Comparison of ENCODE assay signal across 25 cellular contexts in genomic region chr6:14100098-14100497, GRCh38. TPM values are rescaled to one million over a fixed set of nuclear protein-coding genes. Genes with fewer than 3 reads are reported as not detected.
A peak's percentile ranks its signal among the peaks of the same experiment; 100 is the strongest.
DNase-seq lines count a peak whose midpoint lies in the region; ATAC-seq and TF ChIP-seq lines count a peak whose summit lies in the region.
"Had no signal": no experiment of that assay in that cellular context is flagged by ENCODE, and none has a peak within 500 bp of the region (broad histone marks: within the 10 kb centered on the region; RNA-seq: fewer than 3 reads in every experiment).

No MANE protein-coding gene starts in this region.

- H3K9me3 ChIP-seq in thyroid gland (no peaks in the 10 kb centered on the region), BE2C (no peaks in the 10 kb centered on the region)
- H3K9me3 ChIP-seq: esophagus squamous epithelium, thoracic aorta had no signal

- TF ChIP-seq POLR2A in thyroid gland (IDR thresholded peaks at IDR 0.05) = no peak

- H3K27me3 ChIP-seq in thyroid gland (no peaks in the 10 kb centered on the region), BE2C (no peaks in the 10 kb centered on the region)

- H3K27ac ChIP-seq in thyroid gland = no peak overlapping the region
- H3K27ac ChIP-seq: C4-2B, coronary artery, esophagus squamous epithelium, thoracic aorta had no signal

- peaks cover 33% of the 10 kb centered on the region for H3K4me1 Mint-ChIP-seq in activated naive CD8-positive, alpha-beta T cell treated with anti-CD3 and anti-CD28 coated beads, Interleukin-2, amount 50 U/mL, for 24 hours
- H3K4me1 Mint-ChIP-seq in activated naive CD8-positive, alpha-beta T cell treated with anti-CD3 and anti-CD28 coated beads for 36 hours = peaks cover 16% of the 10 kb centered on the region
- H3K4me1 Mint-ChIP-seq in activated B cell treated with CpG ODN at 0.5 μM for 24 hours (peaks cover 83% of the 10 kb centered on the region), progenitor cell of endocrine pancreas (ENCODE audit: low read depth) (no peaks in the 10 kb centered on the region)
- H3K4me1 Mint-ChIP-seq: activated CD4-positive, alpha-beta T cell treated with anti-CD3 and anti-CD28 coated beads, Interleukin-2, amount 10 ng/mL, durations not matched to agents 7 days and 5 days; activated naive CD4-positive, alpha-beta T cell treated with anti-CD3 and anti-CD28 coated beads, Interleukin-2, amount 10 ng/mL, durations not matched to agents 7 days and 5 days; natural killer cell had no signal

- H3K4me3 ChIP-seq in thyroid gland (replicated peaks in 1 of 3) = no peak overlapping the region
- no peak overlapping the region for H3K4me3 ChIP-seq in BE2C (ENCODE audit: low read depth, low read length)
- H3K4me3 ChIP-seq: coronary artery, esophagus squamous epithelium, smooth muscle cell, thoracic aorta had no signal

- POLR2A ChIA-PET in activated B cell treated with CpG ODN at 0.5 μM for 24 hours (lab: Charles Lee) = interaction anchor here (1.6 to 1.9 kb wide), 2 partner anchors 10 to 18 kb away, joined by 5 to 17 read pairs; partner anchors contain the start of gene CD83

- no peak for DNase-seq in activated naive CD8-positive, alpha-beta T cell treated with anti-CD3 and anti-CD28 coated beads, Interleukin-2, amount 50 U/mL, for 24 hours
- DNase-seq in activated naive CD8-positive, alpha-beta T cell treated with anti-CD3 and anti-CD28 coated beads for 36 hours = no peak
- DNase-seq in NCI-H2196 (lab: John Stamatoyannopoulos, UW; ENCODE audit: unreplicated experiment) (peak; percentile 23), activated B cell treated with CpG ODN at 0.5 μM for 24 hours (no peak), thyroid gland (peak; percentile 10 to 20), progenitor cell of endocrine pancreas (ENCODE audit: low spot score, unreplicated experiment) (no peak), BE2C (no peak), DMS153 (lab: John Stamatoyannopoulos, UW) (no peak)
- DNase-seq: activated CD4-positive, alpha-beta T cell treated with anti-CD3 and anti-CD28 coated beads, Interleukin-2, amount 10 ng/mL, durations not matched to agents 7 days and 5 days; activated naive CD4-positive, alpha-beta T cell treated with anti-CD3 and anti-CD28 coated beads, Interleukin-2, amount 10 ng/mL, durations not matched to agents 7 days and 5 days; activated T-cell treated with anti-CD3 and anti-CD28 coated beads, Interleukin-2, amount 50 U/mL, for 72 hours; esophagus squamous epithelium; natural killer cell; NCI-H69; PC-3; retina; SHP77; T-cell had no signal

- no peaks in the 10 kb centered on the region for H3K36me3 ChIP-seq in thyroid gland
- H3K36me3 ChIP-seq in BE2C = no peaks in the 10 kb centered on the region
- H3K36me3 ChIP-seq: esophagus squamous epithelium, thoracic aorta had no signal

- intact Hi-C loops in activated B cell treated with CpG ODN at 0.5 μM for 24 hours (cut with micrococcal nuclease) = no loop called here
- intact Hi-C loops in thyroid gland (cut with DNase I) = no loop called here

- no peak for ATAC-seq in activated naive CD8-positive, alpha-beta T cell treated with anti-CD3 and anti-CD28 coated beads, Interleukin-2, amount 50 U/mL, for 24 hours
- no peak for ATAC-seq in activated B cell treated with CpG ODN at 0.5 μM for 24 hours (ENCODE audit: low read depth)
- ATAC-seq: activated T-cell treated with anti-CD3 and anti-CD28 coated beads, Interleukin-2, amount 50 U/mL, for 72 hours; HCT116; HepG2; natural killer cell; PC-3; stimulated activated effector memory CD8-positive, alpha-beta T cell treated with anti-CD3 and anti-CD28 coated beads, Interleukin-12 subunit alpha, Interleukin-12 subunit beta, amount 100 ng/mL, for 72 hours; T-cell had no signal

- peaks cover 0 to 9% of the 10 kb centered on the region in 2 donors for H3K4me1 ChIP-seq in thyroid gland
- H3K4me1 ChIP-seq in BE2C = no peaks in the 10 kb centered on the region
- H3K4me1 ChIP-seq: esophagus squamous epithelium had no signal

- no peaks in the 10 kb centered on the region for H3K36me3 Mint-ChIP-seq in activated naive CD8-positive, alpha-beta T cell treated with anti-CD3 and anti-CD28 coated beads, Interleukin-2, amount 50 U/mL, for 24 hours (ENCODE audit: low read depth)
- H3K36me3 Mint-ChIP-seq in activated naive CD8-positive, alpha-beta T cell treated with anti-CD3 and anti-CD28 coated beads for 36 hours = no peaks in the 10 kb centered on the region
- H3K36me3 Mint-ChIP-seq in activated B cell treated with CpG ODN at 0.5 μM for 24 hours (ENCODE audit: low read depth) (no peaks in the 10 kb centered on the region), progenitor cell of endocrine pancreas (ENCODE audit: insufficient read depth) (no peaks in the 10 kb centered on the region)
- H3K36me3 Mint-ChIP-seq: activated naive CD4-positive, alpha-beta T cell treated with anti-CD3 and anti-CD28 coated beads, Interleukin-2, amount 10 ng/mL, durations not matched to agents 7 days and 5 days; natural killer cell; stimulated activated effector memory CD8-positive, alpha-beta T cell treated with anti-CD3 and anti-CD28 coated beads, Interleukin-12 subunit alpha, Interleukin-12 subunit beta, amount 100 ng/mL, for 72 hours; T-cell had no signal

- TF ChIP-seq CTCF in activated B cell treated with CpG ODN at 0.5 μM for 24 hours (IDR thresholded peaks at IDR 0.05) (no peak), thyroid gland (IDR thresholded peaks at IDR 0.05) (no peak), progenitor cell of endocrine pancreas (IDR thresholded peaks at IDR 0.05; ENCODE audit: unreplicated experiment) (no peak), BE2C (IDR thresholded peaks at IDR 0.05; ENCODE audit: low read depth, low read length) (no peak)

- no peaks in the 10 kb centered on the region for H3K9me3 Mint-ChIP-seq in activated naive CD8-positive, alpha-beta T cell treated with anti-CD3 and anti-CD28 coated beads, Interleukin-2, amount 50 U/mL, for 24 hours
- no peaks in the 10 kb centered on the region for H3K9me3 Mint-ChIP-seq in activated naive CD8-positive, alpha-beta T cell treated with anti-CD3 and anti-CD28 coated beads for 36 hours
- H3K9me3 Mint-ChIP-seq in activated B cell treated with CpG ODN at 0.5 μM for 24 hours (peaks cover 2% of the 10 kb centered on the region), progenitor cell of endocrine pancreas (ENCODE audit: low read depth) (no peaks in the 10 kb centered on the region)
- H3K9me3 Mint-ChIP-seq: activated naive CD4-positive, alpha-beta T cell treated with anti-CD3 and anti-CD28 coated beads, Interleukin-2, amount 10 ng/mL, durations not matched to agents 7 days and 5 days; activated T-cell treated with anti-CD3 and anti-CD28 coated beads, Interleukin-2, amount 50 U/mL, for 72 hours; natural killer cell; stimulated activated effector memory CD8-positive, alpha-beta T cell treated with anti-CD3 and anti-CD28 coated beads, Interleukin-12 subunit alpha, Interleukin-12 subunit beta, amount 100 ng/mL, for 72 hours; T-cell had no signal

- no peak overlapping the region for H3K4me3 Mint-ChIP-seq in activated naive CD8-positive, alpha-beta T cell treated with anti-CD3 and anti-CD28 coated beads, Interleukin-2, amount 50 U/mL, for 24 hours
- H3K4me3 Mint-ChIP-seq in activated naive CD8-positive, alpha-beta T cell treated with anti-CD3 and anti-CD28 coated beads for 36 hours = no peak overlapping the region
- H3K4me3 Mint-ChIP-seq in activated B cell treated with CpG ODN at 0.5 μM for 24 hours (peak overlapping the region; percentile 25), progenitor cell of endocrine pancreas (ENCODE audit: low read depth) (no peak overlapping the region)
- H3K4me3 Mint-ChIP-seq: activated CD4-positive, alpha-beta T cell treated with anti-CD3 and anti-CD28 coated beads, Interleukin-2, amount 10 ng/mL, durations not matched to agents 7 days and 5 days; activated naive CD4-positive, alpha-beta T cell treated with anti-CD3 and anti-CD28 coated beads, Interleukin-2, amount 10 ng/mL, durations not matched to agents 7 days and 5 days; activated T-cell treated with anti-CD3 and anti-CD28 coated beads, Interleukin-2, amount 50 U/mL, for 72 hours; natural killer cell; stimulated activated effector memory CD8-positive, alpha-beta T cell treated with anti-CD3 and anti-CD28 coated beads, Interleukin-12 subunit alpha, Interleukin-12 subunit beta, amount 100 ng/mL, for 72 hours; T-cell had no signal

- CTCF ChIA-PET in activated B cell treated with CpG ODN at 0.5 μM for 24 hours (lab: Charles Lee) = no interaction called here

- 71 to 72% methylated on average over 3 of the region's 3 CpGs for WGBS in thyroid gland, 2 donors

- peaks cover 2% of the 10 kb centered on the region for H3K27me3 Mint-ChIP-seq in activated naive CD8-positive, alpha-beta T cell treated with anti-CD3 and anti-CD28 coated beads, Interleukin-2, amount 50 U/mL, for 24 hours
- no peaks in the 10 kb centered on the region for H3K27me3 Mint-ChIP-seq in activated naive CD8-positive, alpha-beta T cell treated with anti-CD3 and anti-CD28 coated beads for 36 hours
- no peaks in the 10 kb centered on the region for H3K27me3 Mint-ChIP-seq in activated B cell treated with CpG ODN at 0.5 μM for 24 hours
- peaks cover 26% of the 10 kb centered on the region for H3K27me3 Mint-ChIP-seq in progenitor cell of endocrine pancreas
- H3K27me3 Mint-ChIP-seq: activated CD4-positive, alpha-beta T cell treated with anti-CD3 and anti-CD28 coated beads, Interleukin-2, amount 10 ng/mL, durations not matched to agents 7 days and 5 days had no signal

- peak overlapping the region; percentile 56 for H3K27ac Mint-ChIP-seq in activated naive CD8-positive, alpha-beta T cell treated with anti-CD3 and anti-CD28 coated beads, Interleukin-2, amount 50 U/mL, for 24 hours
- no peak overlapping the region for H3K27ac Mint-ChIP-seq in activated naive CD8-positive, alpha-beta T cell treated with anti-CD3 and anti-CD28 coated beads for 36 hours
- H3K27ac Mint-ChIP-seq in activated B cell treated with CpG ODN at 0.5 μM for 24 hours (peak overlapping the region; percentile 75), progenitor cell of endocrine pancreas (no peak overlapping the region)
- H3K27ac Mint-ChIP-seq: activated CD4-positive, alpha-beta T cell treated with anti-CD3 and anti-CD28 coated beads, Interleukin-2, amount 10 ng/mL, durations not matched to agents 7 days and 5 days; activated naive CD4-positive, alpha-beta T cell treated with anti-CD3 and anti-CD28 coated beads, Interleukin-2, amount 10 ng/mL, durations not matched to agents 7 days and 5 days; activated T-cell treated with anti-CD3 and anti-CD28 coated beads, Interleukin-2, amount 50 U/mL, for 72 hours; natural killer cell; stimulated activated effector memory CD8-positive, alpha-beta T cell treated with anti-CD3 and anti-CD28 coated beads, Interleukin-12 subunit alpha, Interleukin-12 subunit beta, amount 100 ng/mL, for 72 hours; T-cell had no signal

RNA-seq across cellular contexts. Expression of gene CD83, which starts 17.5 kb away (rescaled TPM):
- 10 to 100 TPM; 45.0 to 46.9 TPM for total RNA-seq in activated naive CD8-positive, alpha-beta T cell treated with anti-CD3 and anti-CD28 coated beads for 36 hours
- 483 and 492 TPM in 2 replicates for total RNA-seq in activated B cell treated with CpG ODN at 0.5 μM for 24 hours
- total RNA-seq in thyroid gland = 1 to 10 TPM; 3.0 to 4.7 (median 3.4) TPM
- 5.7 and 5.8 TPM in 2 replicates for total RNA-seq in progenitor cell of endocrine pancreas
- polyA plus RNA-seq in BE2C (2012; ENCODE audit: insufficient read depth, insufficient read length, low read depth) = 0.25 TPM

Comparison
In these comparisons a context has a peak if more than half of its experiments do, and no peak if none do; other contexts are left out.
1. H3K27ac Mint-ChIP-seq: peak in activated naive CD8-positive, alpha-beta T cell treated with anti-CD3 and anti-CD28 coated beads, Interleukin-2, amount 50 U/mL, for 24 hours (single experiment) and activated B cell treated with CpG ODN at 0.5 μM for 24 hours (single experiment); none in activated naive CD8-positive, alpha-beta T cell treated with anti-CD3 and anti-CD28 coated beads for 36 hours (single experiment) and progenitor cell of endocrine pancreas (single experiment).
2. DNase-seq: peak in NCI-H2196 (single experiment) and thyroid gland (2 of 2); none in activated naive CD8-positive, alpha-beta T cell treated with anti-CD3 and anti-CD28 coated beads, Interleukin-2, amount 50 U/mL, for 24 hours (single experiment), activated naive CD8-positive, alpha-beta T cell treated with anti-CD3 and anti-CD28 coated beads for 36 hours (single experiment), activated B cell treated with CpG ODN at 0.5 μM for 24 hours (single experiment), progenitor cell of endocrine pancreas (single experiment), BE2C (single experiment) and DMS153 (single experiment).
3. RNA of gene CD83, which starts 17.5 kb away (total RNA-seq): 483 to 492 TPM in activated B cell treated with CpG ODN at 0.5 μM for 24 hours; 45.0 to 46.9 TPM in activated naive CD8-positive, alpha-beta T cell treated with anti-CD3 and anti-CD28 coated beads for 36 hours, 5.7 to 5.8 TPM in progenitor cell of endocrine pancreas and 3.0 to 4.7 TPM in thyroid gland; every median in the first group is over 10 times any median in the second.